In the genomic region with DNA sequence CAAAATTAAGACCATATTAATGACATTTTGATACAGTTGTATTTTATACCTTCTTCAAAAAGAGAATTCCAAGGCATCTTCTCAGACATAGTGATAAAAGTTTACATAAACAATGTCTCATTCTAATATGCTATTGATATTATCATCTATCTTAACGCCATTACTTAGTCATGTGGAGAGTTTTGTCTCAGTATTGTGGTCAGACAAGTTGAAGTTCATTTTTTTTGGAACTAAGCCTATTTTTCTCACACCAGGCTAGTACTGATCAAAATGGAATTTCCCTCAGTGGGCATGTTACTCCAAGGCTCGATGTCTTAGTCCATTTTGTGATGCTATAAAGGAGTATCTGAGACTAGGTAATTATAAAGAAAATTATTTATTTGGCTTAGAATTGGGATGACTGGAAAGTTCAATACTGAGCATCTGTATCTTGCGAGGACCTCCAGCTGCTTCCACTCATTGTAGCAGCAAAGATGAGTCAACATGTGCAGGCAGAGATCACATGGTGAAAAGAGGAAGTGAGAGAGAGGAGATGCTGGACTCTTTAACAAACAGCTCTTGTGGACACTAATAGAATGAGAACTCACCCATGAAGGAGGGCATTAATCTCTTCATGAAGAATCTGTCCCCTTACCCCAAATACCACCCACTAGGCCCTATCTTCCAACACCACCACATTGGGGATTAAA, we compare ENCODE assay signal across 1 cellular context.
TF ChIP-seq lines count a peak whose summit lies in the region.

No MANE protein-coding gene starts in this region.

TF ChIP-seq in GM23338, 12 proteins besides CTCF, POLR2A, EP300 and RAD21 (continued from another document):
- TF ChIP-seq, protein P1, sequence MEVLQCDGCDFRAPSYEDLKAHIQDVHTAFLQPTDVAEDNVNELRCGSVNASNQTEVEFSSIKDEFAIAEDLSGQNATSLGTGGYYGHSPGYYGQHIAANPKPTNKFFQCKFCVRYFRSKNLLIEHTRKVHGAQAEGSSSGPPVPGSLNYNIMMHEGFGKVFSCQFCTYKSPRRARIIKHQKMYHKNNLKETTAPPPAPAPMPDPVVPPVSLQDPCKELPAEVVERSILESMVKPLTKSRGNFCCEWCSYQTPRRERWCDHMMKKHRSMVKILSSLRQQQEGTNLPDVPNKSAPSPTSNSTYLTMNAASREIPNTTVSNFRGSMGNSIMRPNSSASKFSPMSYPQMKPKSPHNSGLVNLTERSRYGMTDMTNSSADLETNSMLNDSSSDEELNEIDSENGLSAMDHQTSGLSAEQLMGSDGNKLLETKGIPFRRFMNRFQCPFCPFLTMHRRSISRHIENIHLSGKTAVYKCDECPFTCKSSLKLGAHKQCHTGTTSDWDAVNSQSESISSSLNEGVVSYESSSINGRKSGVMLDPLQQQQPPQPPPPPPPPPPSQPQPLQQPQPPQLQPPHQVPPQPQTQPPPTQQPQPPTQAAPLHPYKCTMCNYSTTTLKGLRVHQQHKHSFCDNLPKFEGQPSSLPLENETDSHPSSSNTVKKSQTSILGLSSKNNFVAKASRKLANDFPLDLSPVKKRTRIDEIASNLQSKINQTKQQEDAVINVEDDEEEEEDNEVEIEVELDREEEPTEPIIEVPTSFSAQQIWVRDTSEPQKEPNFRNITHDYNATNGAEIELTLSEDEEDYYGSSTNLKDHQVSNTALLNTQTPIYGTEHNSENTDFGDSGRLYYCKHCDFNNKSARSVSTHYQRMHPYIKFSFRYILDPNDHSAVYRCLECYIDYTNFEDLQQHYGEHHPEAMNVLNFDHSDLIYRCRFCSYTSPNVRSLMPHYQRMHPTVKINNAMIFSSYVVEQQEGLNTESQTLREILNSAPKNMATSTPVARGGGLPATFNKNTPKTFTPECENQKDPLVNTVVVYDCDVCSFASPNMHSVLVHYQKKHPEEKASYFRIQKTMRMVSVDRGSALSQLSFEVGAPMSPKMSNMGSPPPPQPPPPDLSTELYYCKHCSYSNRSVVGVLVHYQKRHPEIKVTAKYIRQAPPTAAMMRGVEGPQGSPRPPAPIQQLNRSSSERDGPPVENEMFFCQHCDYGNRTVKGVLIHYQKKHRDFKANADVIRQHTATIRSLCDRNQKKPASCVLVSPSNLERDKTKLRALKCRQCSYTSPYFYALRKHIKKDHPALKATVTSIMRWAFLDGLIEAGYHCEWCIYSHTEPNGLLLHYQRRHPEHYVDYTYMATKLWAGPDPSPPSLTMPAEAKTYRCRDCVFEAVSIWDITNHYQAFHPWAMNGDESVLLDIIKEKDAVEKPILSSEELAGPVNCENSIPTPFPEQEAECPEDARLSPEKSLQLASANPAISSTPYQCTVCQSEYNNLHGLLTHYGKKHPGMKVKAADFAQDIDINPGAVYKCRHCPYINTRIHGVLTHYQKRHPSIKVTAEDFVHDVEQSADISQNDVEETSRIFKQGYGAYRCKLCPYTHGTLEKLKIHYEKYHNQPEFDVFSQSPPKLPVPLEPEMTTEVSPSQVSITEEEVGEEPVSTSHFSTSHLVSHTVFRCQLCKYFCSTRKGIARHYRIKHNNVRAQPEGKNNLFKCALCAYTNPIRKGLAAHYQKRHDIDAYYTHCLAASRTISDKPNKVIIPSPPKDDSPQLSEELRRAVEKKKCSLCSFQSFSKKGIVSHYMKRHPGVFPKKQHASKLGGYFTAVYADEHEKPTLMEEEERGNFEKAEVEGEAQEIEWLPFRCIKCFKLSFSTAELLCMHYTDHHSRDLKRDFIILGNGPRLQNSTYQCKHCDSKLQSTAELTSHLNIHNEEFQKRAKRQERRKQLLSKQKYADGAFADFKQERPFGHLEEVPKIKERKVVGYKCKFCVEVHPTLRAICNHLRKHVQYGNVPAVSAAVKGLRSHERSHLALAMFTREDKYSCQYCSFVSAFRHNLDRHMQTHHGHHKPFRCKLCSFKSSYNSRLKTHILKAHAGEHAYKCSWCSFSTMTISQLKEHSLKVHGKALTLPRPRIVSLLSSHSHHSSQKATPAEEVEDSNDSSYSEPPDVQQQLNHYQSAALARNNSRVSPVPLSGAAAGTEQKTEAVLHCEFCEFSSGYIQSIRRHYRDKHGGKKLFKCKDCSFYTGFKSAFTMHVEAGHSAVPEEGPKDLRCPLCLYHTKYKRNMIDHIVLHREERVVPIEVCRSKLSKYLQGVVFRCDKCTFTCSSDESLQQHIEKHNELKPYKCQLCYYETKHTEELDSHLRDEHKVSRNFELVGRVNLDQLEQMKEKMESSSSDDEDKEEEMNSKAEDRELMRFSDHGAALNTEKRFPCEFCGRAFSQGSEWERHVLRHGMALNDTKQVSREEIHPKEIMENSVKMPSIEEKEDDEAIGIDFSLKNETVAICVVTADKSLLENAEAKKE (CRISPR knock-in tag; IDR thresholded peaks at IDR 0.05), result no peak
- TF ChIP-seq, protein P2, sequence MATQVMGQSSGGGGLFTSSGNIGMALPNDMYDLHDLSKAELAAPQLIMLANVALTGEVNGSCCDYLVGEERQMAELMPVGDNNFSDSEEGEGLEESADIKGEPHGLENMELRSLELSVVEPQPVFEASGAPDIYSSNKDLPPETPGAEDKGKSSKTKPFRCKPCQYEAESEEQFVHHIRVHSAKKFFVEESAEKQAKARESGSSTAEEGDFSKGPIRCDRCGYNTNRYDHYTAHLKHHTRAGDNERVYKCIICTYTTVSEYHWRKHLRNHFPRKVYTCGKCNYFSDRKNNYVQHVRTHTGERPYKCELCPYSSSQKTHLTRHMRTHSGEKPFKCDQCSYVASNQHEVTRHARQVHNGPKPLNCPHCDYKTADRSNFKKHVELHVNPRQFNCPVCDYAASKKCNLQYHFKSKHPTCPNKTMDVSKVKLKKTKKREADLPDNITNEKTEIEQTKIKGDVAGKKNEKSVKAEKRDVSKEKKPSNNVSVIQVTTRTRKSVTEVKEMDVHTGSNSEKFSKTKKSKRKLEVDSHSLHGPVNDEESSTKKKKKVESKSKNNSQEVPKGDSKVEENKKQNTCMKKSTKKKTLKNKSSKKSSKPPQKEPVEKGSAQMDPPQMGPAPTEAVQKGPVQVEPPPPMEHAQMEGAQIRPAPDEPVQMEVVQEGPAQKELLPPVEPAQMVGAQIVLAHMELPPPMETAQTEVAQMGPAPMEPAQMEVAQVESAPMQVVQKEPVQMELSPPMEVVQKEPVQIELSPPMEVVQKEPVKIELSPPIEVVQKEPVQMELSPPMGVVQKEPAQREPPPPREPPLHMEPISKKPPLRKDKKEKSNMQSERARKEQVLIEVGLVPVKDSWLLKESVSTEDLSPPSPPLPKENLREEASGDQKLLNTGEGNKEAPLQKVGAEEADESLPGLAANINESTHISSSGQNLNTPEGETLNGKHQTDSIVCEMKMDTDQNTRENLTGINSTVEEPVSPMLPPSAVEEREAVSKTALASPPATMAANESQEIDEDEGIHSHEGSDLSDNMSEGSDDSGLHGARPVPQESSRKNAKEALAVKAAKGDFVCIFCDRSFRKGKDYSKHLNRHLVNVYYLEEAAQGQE (IDR thresholded peaks at IDR 0.05; ENCODE audit: unreplicated experiment), result no peak
- no peak for TF ChIP-seq STAT1 (IDR thresholded peaks at IDR 0.05; ENCODE audit: unreplicated experiment)
- no peak for TF ChIP-seq ZNF114 (CRISPR knock-in tag; IDR thresholded peaks at IDR 0.05)
- TF ChIP-seq EZH2 (IDR thresholded peaks at IDR 0.05; ENCODE audit: low read depth, unreplicated experiment), result no peak
- no peak for TF ChIP-seq CREB1 (CRISPR knock-in tag; IDR thresholded peaks at IDR 0.05; ENCODE audit: low read depth)
- TF ChIP-seq EZH2phosphoT487 (IDR thresholded peaks at IDR 0.05; ENCODE audit: unreplicated experiment), result no peak
- no peak for TF ChIP-seq JUNB (IDR thresholded peaks at IDR 0.05; ENCODE audit: unreplicated experiment)
- TF ChIP-seq, protein P3, sequence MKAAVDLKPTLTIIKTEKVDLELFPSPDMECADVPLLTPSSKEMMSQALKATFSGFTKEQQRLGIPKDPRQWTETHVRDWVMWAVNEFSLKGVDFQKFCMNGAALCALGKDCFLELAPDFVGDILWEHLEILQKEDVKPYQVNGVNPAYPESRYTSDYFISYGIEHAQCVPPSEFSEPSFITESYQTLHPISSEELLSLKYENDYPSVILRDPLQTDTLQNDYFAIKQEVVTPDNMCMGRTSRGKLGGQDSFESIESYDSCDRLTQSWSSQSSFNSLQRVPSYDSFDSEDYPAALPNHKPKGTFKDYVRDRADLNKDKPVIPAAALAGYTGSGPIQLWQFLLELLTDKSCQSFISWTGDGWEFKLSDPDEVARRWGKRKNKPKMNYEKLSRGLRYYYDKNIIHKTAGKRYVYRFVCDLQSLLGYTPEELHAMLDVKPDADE (IDR thresholded peaks at IDR 0.05), result no peak
- no peak for TF ChIP-seq NANOG (IDR thresholded peaks at IDR 0.05; ENCODE audit: borderline replicate concordance)
- no peak for TF ChIP-seq POLR2AphosphoS5 (IDR thresholded peaks at IDR 0.05; ENCODE audit: low read depth)
